Comparison of ENCODE assay signal across 8 cellular contexts in the genomic region with DNA sequence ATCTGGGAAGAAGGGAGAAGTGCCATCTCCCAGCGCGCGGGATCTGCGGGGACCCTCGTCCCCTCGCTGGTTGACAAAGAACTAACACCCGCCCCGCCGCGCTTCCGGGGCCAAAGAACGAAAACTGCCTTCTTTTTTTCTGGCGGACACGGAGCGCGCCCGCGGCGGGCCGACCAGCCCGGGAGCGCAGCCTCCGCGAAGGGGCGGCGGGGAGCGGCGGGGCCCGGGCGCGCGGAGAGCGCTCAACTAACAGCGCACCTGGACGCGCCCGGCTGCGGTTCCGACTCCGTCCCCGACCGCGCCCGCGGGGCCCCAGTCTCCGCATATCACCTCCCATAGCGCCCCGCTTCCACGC. TPM values are rescaled to one million over a fixed set of nuclear protein-coding genes. Genes with fewer than 3 reads are reported as not detected.
DNase-seq lines count a peak whose midpoint lies in the region; ATAC-seq and TF ChIP-seq lines count a peak whose summit lies in the region.

No MANE protein-coding gene starts in this region.

- H3K4me1 ChIP-seq in colonic mucosa (peaks cover 19% of the 10 kb centered on the region), mucosa of descending colon (ENCODE audit: low read depth) (peaks cover 45% of the 10 kb centered on the region)

- TF ChIP-seq CTCF in colonic mucosa (IDR thresholded peaks at IDR 0.05): no peak
- no peak for TF ChIP-seq CTCF in mucosa of descending colon (IDR thresholded peaks at IDR 0.05)

- H3K27me3 ChIP-seq in colonic mucosa: no peaks in the 10 kb centered on the region

- peak overlapping the region; percentile 89 for H3K27ac ChIP-seq in colonic mucosa

- intact Hi-C loops in colonic mucosa (cut with DNase I): no loop called here
- intact Hi-C loops in mucosa of descending colon (cut with DNase I, micrococcal nuclease): no loop called here

- peak; percentile 27 for DNase-seq in stimulated activated CD4-positive, alpha-beta T cell treated with anti-CD3 and anti-CD28 coated beads, Interleukin-15, amount 100 ng/mL, for 24 hours
- DNase-seq in stimulated activated CD4-positive, alpha-beta T cell treated with anti-CD3 and anti-CD28 coated beads, Interleukin-4, amount 100 ng/mL, for 24 hours: no peak
- no peak for DNase-seq in Jurkat, Clone E6-1 (ENCODE audit: low read depth, low spot score)
- DNase-seq in colonic mucosa (no peak), mucosa of descending colon (peak in 2 of 3 donors; percentile 60 to 67)
- DNase-seq in stimulated activated CD4-positive, alpha-beta T cell treated with anti-CD3 and anti-CD28 coated beads, Interleukin-2, amount 100 ng/mL, for 24 hours: no peak

- H3K9me3 ChIP-seq in colonic mucosa (no peaks in the 10 kb centered on the region), mucosa of descending colon (no peaks in the 10 kb centered on the region)

- H3K9ac ChIP-seq in colonic mucosa (ENCODE audit: low read depth in 2 of 2, low read length in 2 of 2): peak overlapping the region; percentile 95 to 98

- peak overlapping the region; percentile 69 for H3K4me3 ChIP-seq in Jurkat, Clone E6-1 (ENCODE audit: low read length)
- H3K4me3 ChIP-seq in colonic mucosa (peak overlapping the region; percentile 60), mucosa of descending colon (peak overlapping the region; percentile 90)

- H3K36me3 ChIP-seq in colonic mucosa (no peaks in the 10 kb centered on the region), mucosa of descending colon (ENCODE audit: low read depth) (no peaks in the 10 kb centered on the region)

- ATAC-seq in mucosa of descending colon: peak; percentile 26
- no peak for ATAC-seq in HG03469 (IDR thresholded peaks at IDR 0.05; ENCODE audit: unreplicated experiment)
- ATAC-seq in HG03520 (IDR thresholded peaks at IDR 0.05; ENCODE audit: unreplicated experiment): no peak

RNA-seq across cellular contexts. Expression of a gene that starts 0.4 kb away (rescaled TPM):
- 145 TPM for polyA plus RNA-seq in Jurkat, Clone E6-1 (2012; ENCODE audit: insufficient read depth, insufficient read length)
- total RNA-seq in colonic mucosa (100 to 1,000 TPM; 246 to 433 TPM), mucosa of descending colon (100 to 1,000 TPM; 177 to 434 (median 373) TPM)

Comparison
In these comparisons a context has a peak if more than half of its experiments do, and no peak if none do; other contexts are left out.
1. DNase-seq: peak in stimulated activated CD4-positive, alpha-beta T cell treated with anti-CD3 and anti-CD28 coated beads, Interleukin-15, amount 100 ng/mL, for 24 hours (single experiment) and mucosa of descending colon (2 of 3); none in stimulated activated CD4-positive, alpha-beta T cell treated with anti-CD3 and anti-CD28 coated beads, Interleukin-4, amount 100 ng/mL, for 24 hours (single experiment), Jurkat, Clone E6-1 (single experiment), colonic mucosa (single experiment) and stimulated activated CD4-positive, alpha-beta T cell treated with anti-CD3 and anti-CD28 coated beads, Interleukin-2, amount 100 ng/mL, for 24 hours (0 of 2).
2. Peak in every context shown above with its lines, with median percentiles within 50 percentile points of each other: H3K4me3 ChIP-seq.